ENCODE assay signal across 15 cellular contexts in the genomic region with DNA sequence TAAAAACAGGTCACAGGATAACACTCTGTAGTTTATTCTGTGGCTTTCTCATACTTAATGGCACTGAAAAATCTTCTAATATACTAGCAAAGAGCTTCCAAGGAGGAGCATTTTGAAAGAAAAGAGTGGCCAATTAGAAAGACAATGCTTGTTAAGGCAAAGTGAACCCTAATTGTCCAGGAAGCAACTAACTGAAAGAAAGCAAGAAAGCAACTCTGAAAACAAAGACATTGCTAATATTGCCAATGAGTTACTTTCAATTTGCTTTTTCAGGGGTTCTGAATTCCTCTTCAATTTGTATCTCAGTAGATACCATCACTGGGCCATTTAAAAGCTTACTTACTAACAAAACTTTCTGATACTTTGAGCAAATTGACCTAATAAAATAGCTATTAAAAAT.
DNase-seq lines count a peak whose midpoint lies in the region; TF ChIP-seq lines count a peak whose summit lies in the region.
"Had no signal": no experiment of that assay in that cellular context is flagged by ENCODE, and none has a peak within 500 bp of the region (broad histone marks: within the 10 kb centered on the region; RNA-seq: fewer than 3 reads in every experiment).

No MANE protein-coding gene starts in this region.

- no peak overlapping the region for H2BK5ac ChIP-seq in neuronal stem cell (ENCODE audit: low read length)

- H2BK15ac ChIP-seq in neuronal stem cell (ENCODE audit: low read length): no peak overlapping the region

- H2BK120ac ChIP-seq in neuronal stem cell (ENCODE audit: low read depth, low read length): no peak overlapping the region

- no peak overlapping the region for H3K18ac ChIP-seq in neuronal stem cell (ENCODE audit: low read length)

- H3K27ac ChIP-seq in HUES48 (ENCODE audit: low read depth, low read length) (peak overlapping the region; percentile 70), iPS DF 6.9 (ENCODE audit: low read length) (peak overlapping the region; percentile 16), neuronal stem cell (replicated peaks; ENCODE audit: low read length) (peak overlapping the region; percentile 70), thyroid gland (no peak overlapping the region)
- H3K27ac ChIP-seq: BLaER1 treated with 17β-estradiol and CSF1 and Interleukin-3, amounts not matched to agents 10 nM and 100 nM had no signal

- peaks cover 4% of the 10 kb centered on the region for H3K79me1 ChIP-seq in neuronal stem cell (ENCODE audit: low read depth, low read length)

- no peak overlapping the region for H3K14ac ChIP-seq in neuronal stem cell (ENCODE audit: low read length)

- no peak overlapping the region for H3K4ac ChIP-seq in neuronal stem cell (ENCODE audit: low read length)

- no peak overlapping the region for H2AK5ac ChIP-seq in neuronal stem cell (ENCODE audit: low read depth, low read length)

- peaks cover 0 to 7% (median 1%) of the 10 kb centered on the region in 6 donors for H3K9me3 Mint-ChIP-seq in immature natural killer cell

- H3K27me3 Mint-ChIP-seq in immature natural killer cell (ENCODE audit: low read depth in 3 of 3): peaks cover 0 to 1% (median 0%) of the 10 kb centered on the region in 3 donors
- H3K27me3 Mint-ChIP-seq: B cell had no signal

- no peaks in the 10 kb centered on the region for H3K4me1 Mint-ChIP-seq in immature natural killer cell
- H3K4me1 Mint-ChIP-seq: B cell had no signal

- H4K8ac ChIP-seq in neuronal stem cell (ENCODE audit: low read depth, low read length): no peak overlapping the region

- no peak overlapping the region for H3K4me2 ChIP-seq in neuronal stem cell (ENCODE audit: insufficient read depth, low read length, poor library complexity, severe bottlenecking)
- H3K4me2 ChIP-seq: BLaER1 treated with 17β-estradiol and CSF1 and Interleukin-3, amounts not matched to agents 10 nM and 100 nM had no signal

- H3K9ac ChIP-seq in HUES48 (ENCODE audit: low read depth, low read length) (no peak overlapping the region), NT2/D1 (ENCODE audit: insufficient read length, low read depth) (no peak overlapping the region), neuronal stem cell (ENCODE audit: low read depth, low read length, poor library complexity) (no peak overlapping the region)
- H3K9ac ChIP-seq: BLaER1 treated with 17β-estradiol and CSF1 and Interleukin-3, amounts not matched to agents 10 nM and 100 nM had no signal

- peaks cover 25% of the 10 kb centered on the region for H3K4me1 ChIP-seq in HUES48 (ENCODE audit: control insufficient read depth, insufficient read depth, low read length)
- H3K4me1 ChIP-seq in NT2/D1 (ENCODE audit: insufficient read depth, insufficient read length): peaks cover 2% of the 10 kb centered on the region
- no peaks in the 10 kb centered on the region; the same call in 1 of the 2 replicates for H3K4me1 ChIP-seq in iPS DF 6.9 (ENCODE audit: control insufficient read depth, insufficient read depth, low read length)
- peaks cover 0 to 8% of the 10 kb centered on the region in 2 donors for H3K4me1 ChIP-seq in neuronal stem cell (ENCODE audit: control insufficient read depth in 2 of 2, insufficient read depth in 1 of 2, low read depth in 1 of 2, low read length in 2 of 2)
- no peaks in the 10 kb centered on the region for H3K4me1 ChIP-seq in thyroid gland

- no peak overlapping the region for H3K27ac Mint-ChIP-seq in immature natural killer cell
- H3K27ac Mint-ChIP-seq: B cell; CD8-positive, alpha-beta T cell had no signal

- no peaks in the 10 kb centered on the region for H3K27me3 ChIP-seq in HUES48 (ENCODE audit: control insufficient read depth, insufficient read depth, low read length)
- H3K27me3 ChIP-seq in NT2/D1 (ENCODE audit: insufficient read depth, insufficient read length): no peaks in the 10 kb centered on the region
- no peaks in the 10 kb centered on the region for H3K27me3 ChIP-seq in iPS DF 6.9 (ENCODE audit: control insufficient read depth, insufficient read depth, low read length)
- no peaks in the 10 kb centered on the region for H3K27me3 ChIP-seq in neuronal stem cell (ENCODE audit: control insufficient read depth in 3 of 3, insufficient read depth in 3 of 3, low read depth in 1 of 3, low read length in 3 of 3)
- H3K27me3 ChIP-seq in thyroid gland: no peaks in the 10 kb centered on the region
- H3K27me3 ChIP-seq: BLaER1 treated with 17β-estradiol and CSF1 and Interleukin-3, amounts not matched to agents 10 nM and 100 nM had no signal

- no peak overlapping the region for H3K23ac ChIP-seq in neuronal stem cell (ENCODE audit: low read depth, low read length, poor library complexity)

- no peak overlapping the region for H2BK12ac ChIP-seq in neuronal stem cell (ENCODE audit: low read length)

- intact Hi-C loops in thyroid gland (cut with DNase I): no loop called here

- TF ChIP-seq POLR2A in thyroid gland (IDR thresholded peaks at IDR 0.05): no peak

- H3K4me3 Mint-ChIP-seq in immature natural killer cell: no peak overlapping the region
- H3K4me3 Mint-ChIP-seq: B cell; CD8-positive, alpha-beta T cell had no signal

- no peaks in the 10 kb centered on the region for H3K9me3 ChIP-seq in HUES48 (ENCODE audit: control insufficient read depth, insufficient read depth, low read length)
- H3K9me3 ChIP-seq in NT2/D1 (ENCODE audit: insufficient read depth, low read length): no peaks in the 10 kb centered on the region
- H3K9me3 ChIP-seq in iPS DF 6.9 (ENCODE audit: control insufficient read depth, insufficient read depth, low read length): no peaks in the 10 kb centered on the region
- H3K9me3 ChIP-seq in neuronal stem cell (replicated peaks in 1 of 2; ENCODE audit: control insufficient read depth in 2 of 2, insufficient read depth in 1 of 2, low read depth in 1 of 2, low read length in 2 of 2): peaks cover 0 to 2% of the 10 kb centered on the region in 2 donors
- no peaks in the 10 kb centered on the region for H3K9me3 ChIP-seq in thyroid gland
- H3K9me3 ChIP-seq: BLaER1 treated with 17β-estradiol and CSF1 and Interleukin-3, amounts not matched to agents 10 nM and 100 nM had no signal

- H2AFZ ChIP-seq in neuronal stem cell (ENCODE audit: low read length): no peak overlapping the region

- no peak overlapping the region for H3K4me3 ChIP-seq in HUES48 (ENCODE audit: low read depth, low read length)
- no peak overlapping the region for H3K4me3 ChIP-seq in NT2/D1 (ENCODE audit: insufficient read length, low read depth)
- no peak overlapping the region for H3K4me3 ChIP-seq in iPS DF 6.9 (ENCODE audit: low read length)
- H3K4me3 ChIP-seq in neuronal stem cell (ENCODE audit: low read length in 2 of 2): no peak overlapping the region
- no peak overlapping the region for H3K4me3 ChIP-seq in thyroid gland (replicated peaks in 1 of 3)
- H3K4me3 ChIP-seq: BLaER1 treated with 17β-estradiol and CSF1 and Interleukin-3, amounts not matched to agents 10 nM and 100 nM had no signal

- H4K91ac ChIP-seq in neuronal stem cell (ENCODE audit: low read depth, low read length, poor library complexity): no peak overlapping the region

- TF ChIP-seq CTCF in GM20000 (IDR thresholded peaks at IDR 0.05; ENCODE audit: extremely low read depth, missing control alignments) (no peak), thyroid gland (IDR thresholded peaks at IDR 0.05) (no peak)

- H3K36me3 ChIP-seq in HUES48 (ENCODE audit: control insufficient read depth, insufficient read depth, low read length) (peaks cover 69% of the 10 kb centered on the region), NT2/D1 (ENCODE audit: insufficient read depth, insufficient read length, low read length) (peaks cover 66% of the 10 kb centered on the region), iPS DF 6.9 (ENCODE audit: control insufficient read depth, insufficient read depth, low read length) (peaks cover 10% of the 10 kb centered on the region; the same call in 1 of the 2 replicates), neuronal stem cell (replicated peaks in 1 of 2; ENCODE audit: control insufficient read depth in 2 of 2, insufficient read depth in 2 of 2, low read length in 2 of 2) (peaks cover 32 to 99% of the 10 kb centered on the region in 2 donors), thyroid gland (peaks cover 0 to 8% of the 10 kb centered on the region in 2 donors)

- DNase-seq in NT2/D1 (ENCODE audit: low read depth, low spot score): peak; percentile 18
- no peak for DNase-seq in iPS DF 6.9 (ENCODE audit: low read depth, low spot score)
- DNase-seq in neuronal stem cell (ENCODE audit: low spot score): no peak
- DNase-seq in T-helper 9 cell: no peak
- DNase-seq in immature natural killer cell: no peak
- DNase-seq in GM20000 (ENCODE audit: low spot score): no peak
- DNase-seq in thyroid gland: no peak
- DNase-seq: Calu3; CD8-positive, alpha-beta T cell; DMS79 treated with DMSO at 0.1 percent for 48 hours; GF-D8; HCEC 1CT had no signal

- no peaks in the 10 kb centered on the region for H3K36me3 Mint-ChIP-seq in immature natural killer cell
- H3K36me3 Mint-ChIP-seq: CD8-positive, alpha-beta T cell had no signal

Comparison
In these comparisons a context has a peak if more than half of its experiments do, and no peak if none do; other contexts are left out.
1. H3K27ac ChIP-seq: peak in HUES48 (single experiment), iPS DF 6.9 (single experiment) and neuronal stem cell (single experiment); none in thyroid gland (0 of 3).